11 cellular contexts compared by ENCODE assay signal in genomic region chr2:20596973-20597867, GRCh38. TPM values are rescaled to one million over a fixed set of nuclear protein-coding genes. Genes with fewer than 3 reads are reported as not detected.
DNase-seq lines count a peak whose midpoint lies in the region; TF ChIP-seq lines count a peak whose summit lies in the region.
"Had no signal": no experiment of that assay in that cellular context is flagged by ENCODE, and none has a peak within 500 bp of the region (broad histone marks: within the 10 kb centered on the region; RNA-seq: fewer than 3 reads in every experiment).

No MANE protein-coding gene starts in this region.

- peak overlapping the region; percentile 45 for H3K27ac ChIP-seq in temporal lobe (ENCODE audit: low read depth, low read length)
- H3K27ac ChIP-seq: 22Rv1 had no signal

- TF ChIP-seq CTCF in GM10266 (IDR thresholded peaks at IDR 0.05; ENCODE audit: control insufficient read depth, insufficient read depth, low read depth, missing control alignments) = no peak

- DNase-seq in DMS53 (lab: John Stamatoyannopoulos, UW) = peak; percentile 49
- DNase-seq in DMS53 treated with DMSO at 0.1 percent for 48 hours (lab: John Stamatoyannopoulos, UW; ENCODE audit: unreplicated experiment) = no peak
- DNase-seq in dermis microvascular lymphatic vessel endothelial cell (ENCODE audit: low read depth in 2 of 2) = peak; percentile 86 to 87
- peak; percentile 84 to 88 for DNase-seq in lung microvascular endothelial cell (ENCODE audit: low read depth in 2 of 2)
- DNase-seq in GM10266 (ENCODE audit: extremely low spot score) = no peak
- no peak for DNase-seq in RKO (ENCODE audit: low spot score)
- no peak for DNase-seq in activated CD4-positive, alpha-beta T cell treated with anti-CD3 and anti-CD28 coated beads, Interleukin-2, amount 50 U/mL, for 48 hours
- DNase-seq: activated CD8-positive, alpha-beta memory T cell treated with anti-CD3 and anti-CD28 coated beads, Interleukin-2, amount 50 U/mL, for 4 hours; NCI-H774 had no signal

RNA-seq across cellular contexts. Expression of gene HS1BP3, which starts 53.7 kb away (rescaled TPM):
- 16.9 and 34.4 TPM in 2 replicates for total RNA-seq in dermis microvascular lymphatic vessel endothelial cell
- total RNA-seq in lung microvascular endothelial cell = 17.9 and 21.8 TPM in 2 replicates
- 6.9 TPM for total RNA-seq in temporal lobe

Comparison
In these comparisons a context has a peak if more than half of its experiments do, and no peak if none do; other contexts are left out.
1. DNase-seq: peak in DMS53 (single experiment), dermis microvascular lymphatic vessel endothelial cell (2 of 2) and lung microvascular endothelial cell (2 of 2); none in DMS53 treated with DMSO at 0.1 percent for 48 hours (single experiment), GM10266 (single experiment), RKO (single experiment) and activated CD4-positive, alpha-beta T cell treated with anti-CD3 and anti-CD28 coated beads, Interleukin-2, amount 50 U/mL, for 48 hours (0 of 2).